In the genomic region with DNA sequence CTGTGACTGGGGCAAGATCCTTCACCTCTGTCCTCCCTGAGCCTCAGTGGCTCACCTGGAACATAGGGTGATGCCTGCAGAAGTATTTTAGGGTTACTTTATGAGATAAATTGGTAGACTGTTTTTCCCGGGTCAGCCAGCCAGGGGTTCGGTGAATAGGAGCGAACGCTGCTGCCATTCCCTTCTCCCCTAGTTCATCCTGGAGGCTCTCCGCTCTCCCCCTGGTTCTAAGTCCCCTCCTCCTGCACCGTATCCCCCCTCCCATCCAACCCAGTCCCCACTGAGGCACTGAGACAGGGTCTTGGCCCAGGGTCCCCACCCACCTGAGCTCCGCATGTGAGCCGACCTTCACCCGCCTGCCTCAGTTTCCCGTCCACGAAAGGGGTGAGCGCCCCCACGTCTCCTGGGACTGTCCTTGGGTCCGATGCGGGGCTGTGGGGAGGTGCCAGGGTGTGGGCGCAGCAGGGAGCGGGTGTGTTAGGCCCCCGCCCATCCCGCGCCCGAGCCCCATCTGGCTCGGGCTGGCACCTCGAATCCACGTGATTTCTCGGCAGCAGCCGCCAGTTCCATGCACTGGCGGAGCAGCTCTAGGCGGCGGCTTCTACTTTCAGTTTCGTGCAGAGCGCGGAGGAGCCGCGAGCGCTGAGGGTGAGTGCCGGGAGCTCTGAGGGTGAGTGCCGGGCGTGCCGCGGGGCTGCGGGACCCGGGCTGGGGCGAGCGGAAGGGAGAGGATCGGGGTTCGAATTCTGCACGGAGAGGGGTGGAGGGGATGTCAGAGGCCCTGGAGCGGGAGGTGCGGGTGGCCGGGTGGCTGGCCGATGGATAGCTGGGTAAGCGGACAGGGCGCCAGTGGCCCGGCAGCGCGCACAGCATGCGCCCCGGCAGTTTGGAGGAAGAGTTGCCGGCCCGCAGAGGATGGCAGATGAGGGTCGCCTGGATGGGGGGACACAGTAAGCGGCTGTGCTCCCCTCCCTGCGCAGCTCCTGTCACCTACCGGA, we compare ENCODE assay signal across 1 cellular context.
TF ChIP-seq lines count a peak whose summit lies in the region.

A gene with protein sequence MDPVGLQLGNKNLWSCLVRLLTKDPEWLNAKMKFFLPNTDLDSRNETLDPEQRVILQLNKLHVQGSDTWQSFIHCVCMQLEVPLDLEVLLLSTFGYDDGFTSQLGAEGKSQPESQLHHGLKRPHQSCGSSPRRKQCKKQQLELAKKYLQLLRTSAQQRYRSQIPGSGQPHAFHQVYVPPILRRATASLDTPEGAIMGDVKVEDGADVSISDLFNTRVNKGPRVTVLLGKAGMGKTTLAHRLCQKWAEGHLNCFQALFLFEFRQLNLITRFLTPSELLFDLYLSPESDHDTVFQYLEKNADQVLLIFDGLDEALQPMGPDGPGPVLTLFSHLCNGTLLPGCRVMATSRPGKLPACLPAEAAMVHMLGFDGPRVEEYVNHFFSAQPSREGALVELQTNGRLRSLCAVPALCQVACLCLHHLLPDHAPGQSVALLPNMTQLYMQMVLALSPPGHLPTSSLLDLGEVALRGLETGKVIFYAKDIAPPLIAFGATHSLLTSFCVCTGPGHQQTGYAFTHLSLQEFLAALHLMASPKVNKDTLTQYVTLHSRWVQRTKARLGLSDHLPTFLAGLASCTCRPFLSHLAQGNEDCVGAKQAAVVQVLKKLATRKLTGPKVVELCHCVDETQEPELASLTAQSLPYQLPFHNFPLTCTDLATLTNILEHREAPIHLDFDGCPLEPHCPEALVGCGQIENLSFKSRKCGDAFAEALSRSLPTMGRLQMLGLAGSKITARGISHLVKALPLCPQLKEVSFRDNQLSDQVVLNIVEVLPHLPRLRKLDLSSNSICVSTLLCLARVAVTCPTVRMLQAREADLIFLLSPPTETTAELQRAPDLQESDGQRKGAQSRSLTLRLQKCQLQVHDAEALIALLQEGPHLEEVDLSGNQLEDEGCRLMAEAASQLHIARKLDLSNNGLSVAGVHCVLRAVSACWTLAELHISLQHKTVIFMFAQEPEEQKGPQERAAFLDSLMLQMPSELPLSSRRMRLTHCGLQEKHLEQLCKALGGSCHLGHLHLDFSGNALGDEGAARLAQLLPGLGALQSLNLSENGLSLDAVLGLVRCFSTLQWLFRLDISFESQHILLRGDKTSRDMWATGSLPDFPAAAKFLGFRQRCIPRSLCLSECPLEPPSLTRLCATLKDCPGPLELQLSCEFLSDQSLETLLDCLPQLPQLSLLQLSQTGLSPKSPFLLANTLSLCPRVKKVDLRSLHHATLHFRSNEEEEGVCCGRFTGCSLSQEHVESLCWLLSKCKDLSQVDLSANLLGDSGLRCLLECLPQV (N-terminal part only) (plus strand): TSS at position 610 of the 998 bp plus-strand sequence. CDS start 31,156 bp downstream, outside the sequence.

TF ChIP-seq in HepG2, 621 proteins besides CTCF, POLR2A, EP300 and RAD21 (continued from another document and continues in another):
- TF ChIP-seq, protein P1, sequence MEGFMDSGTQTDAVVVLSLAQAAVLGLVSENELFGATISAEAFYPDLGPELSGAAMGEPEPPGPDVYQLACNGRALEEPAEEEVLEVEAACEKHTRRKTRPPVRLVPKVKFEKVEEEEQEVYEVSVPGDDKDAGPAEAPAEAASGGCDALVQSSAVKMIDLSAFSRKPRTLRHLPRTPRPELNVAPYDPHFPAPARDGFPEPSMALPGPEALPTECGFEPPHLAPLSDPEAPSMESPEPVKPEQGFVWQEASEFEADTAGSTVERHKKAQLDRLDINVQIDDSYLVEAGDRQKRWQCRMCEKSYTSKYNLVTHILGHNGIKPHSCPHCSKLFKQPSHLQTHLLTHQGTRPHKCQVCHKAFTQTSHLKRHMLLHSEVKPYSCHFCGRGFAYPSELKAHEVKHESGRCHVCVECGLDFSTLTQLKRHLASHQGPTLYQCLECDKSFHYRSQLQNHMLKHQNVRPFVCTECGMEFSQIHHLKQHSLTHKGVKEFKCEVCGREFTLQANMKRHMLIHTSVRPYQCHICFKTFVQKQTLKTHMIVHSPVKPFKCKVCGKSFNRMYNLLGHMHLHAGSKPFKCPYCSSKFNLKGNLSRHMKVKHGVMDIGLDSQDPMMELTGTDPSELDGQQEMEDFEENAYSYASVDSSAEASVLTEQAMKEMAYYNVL (CRISPR knock-in tag; IDR thresholded peaks at IDR 0.05; ENCODE audit: borderline replicate concordance): 0 out of 2 replicates have a peak, but pooled peaks have one; percentile 36
- TF ChIP-seq, protein P2, sequence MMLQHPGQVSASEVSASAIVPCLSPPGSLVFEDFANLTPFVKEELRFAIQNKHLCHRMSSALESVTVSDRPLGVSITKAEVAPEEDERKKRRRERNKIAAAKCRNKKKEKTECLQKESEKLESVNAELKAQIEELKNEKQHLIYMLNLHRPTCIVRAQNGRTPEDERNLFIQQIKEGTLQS (CRISPR knock-in tag; IDR thresholded peaks at IDR 0.05): no peak
- TF ChIP-seq, protein P3, sequence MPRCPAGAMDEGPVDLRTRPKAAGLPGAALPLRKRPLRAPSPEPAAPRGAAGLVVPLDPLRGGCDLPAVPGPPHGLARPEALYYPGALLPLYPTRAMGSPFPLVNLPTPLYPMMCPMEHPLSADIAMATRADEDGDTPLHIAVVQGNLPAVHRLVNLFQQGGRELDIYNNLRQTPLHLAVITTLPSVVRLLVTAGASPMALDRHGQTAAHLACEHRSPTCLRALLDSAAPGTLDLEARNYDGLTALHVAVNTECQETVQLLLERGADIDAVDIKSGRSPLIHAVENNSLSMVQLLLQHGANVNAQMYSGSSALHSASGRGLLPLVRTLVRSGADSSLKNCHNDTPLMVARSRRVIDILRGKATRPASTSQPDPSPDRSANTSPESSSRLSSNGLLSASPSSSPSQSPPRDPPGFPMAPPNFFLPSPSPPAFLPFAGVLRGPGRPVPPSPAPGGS (CRISPR knock-in tag; IDR thresholded peaks at IDR 0.05): peak; percentile 79; the same call in 1 of the 2 replicates
- TF ChIP-seq, protein P4, sequence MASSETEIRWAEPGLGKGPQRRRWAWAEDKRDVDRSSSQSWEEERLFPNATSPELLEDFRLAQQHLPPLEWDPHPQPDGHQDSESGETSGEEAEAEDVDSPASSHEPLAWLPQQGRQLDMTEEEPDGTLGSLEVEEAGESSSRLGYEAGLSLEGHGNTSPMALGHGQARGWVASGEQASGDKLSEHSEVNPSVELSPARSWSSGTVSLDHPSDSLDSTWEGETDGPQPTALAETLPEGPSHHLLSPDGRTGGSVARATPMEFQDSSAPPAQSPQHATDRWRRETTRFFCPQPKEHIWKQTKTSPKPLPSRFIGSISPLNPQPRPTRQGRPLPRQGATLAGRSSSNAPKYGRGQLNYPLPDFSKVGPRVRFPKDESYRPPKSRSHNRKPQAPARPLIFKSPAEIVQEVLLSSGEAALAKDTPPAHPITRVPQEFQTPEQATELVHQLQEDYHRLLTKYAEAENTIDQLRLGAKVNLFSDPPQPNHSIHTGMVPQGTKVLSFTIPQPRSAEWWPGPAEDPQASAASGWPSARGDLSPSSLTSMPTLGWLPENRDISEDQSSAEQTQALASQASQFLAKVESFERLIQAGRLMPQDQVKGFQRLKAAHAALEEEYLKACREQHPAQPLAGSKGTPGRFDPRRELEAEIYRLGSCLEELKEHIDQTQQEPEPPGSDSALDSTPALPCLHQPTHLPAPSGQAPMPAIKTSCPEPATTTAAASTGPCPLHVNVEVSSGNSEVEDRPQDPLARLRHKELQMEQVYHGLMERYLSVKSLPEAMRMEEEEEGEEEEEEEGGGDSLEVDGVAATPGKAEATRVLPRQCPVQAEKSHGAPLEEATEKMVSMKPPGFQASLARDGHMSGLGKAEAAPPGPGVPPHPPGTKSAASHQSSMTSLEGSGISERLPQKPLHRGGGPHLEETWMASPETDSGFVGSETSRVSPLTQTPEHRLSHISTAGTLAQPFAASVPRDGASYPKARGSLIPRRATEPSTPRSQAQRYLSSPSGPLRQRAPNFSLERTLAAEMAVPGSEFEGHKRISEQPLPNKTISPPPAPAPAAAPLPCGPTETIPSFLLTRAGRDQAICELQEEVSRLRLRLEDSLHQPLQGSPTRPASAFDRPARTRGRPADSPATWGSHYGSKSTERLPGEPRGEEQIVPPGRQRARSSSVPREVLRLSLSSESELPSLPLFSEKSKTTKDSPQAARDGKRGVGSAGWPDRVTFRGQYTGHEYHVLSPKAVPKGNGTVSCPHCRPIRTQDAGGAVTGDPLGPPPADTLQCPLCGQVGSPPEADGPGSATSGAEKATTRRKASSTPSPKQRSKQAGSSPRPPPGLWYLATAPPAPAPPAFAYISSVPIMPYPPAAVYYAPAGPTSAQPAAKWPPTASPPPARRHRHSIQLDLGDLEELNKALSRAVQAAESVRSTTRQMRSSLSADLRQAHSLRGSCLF (CRISPR knock-in tag; IDR thresholded peaks at IDR 0.05; ENCODE audit: borderline replicate concordance): 0 out of 2 replicates have a peak, but pooled peaks have one; percentile 47
- TF ChIP-seq ZNF333 (CRISPR knock-in tag; IDR thresholded peaks at IDR 0.05; ENCODE audit: borderline replicate concordance) (0 out of 2 replicates have a peak, but pooled peaks have one; percentile 13), MEF2D (CRISPR knock-in tag; IDR thresholded peaks at IDR 0.05) (peak; percentile 72; the same call in 1 of the 2 replicates), SIN3A (IDR thresholded peaks at IDR 0.05; ENCODE audit: borderline replicate concordance, low read depth, low read length) (no peak), ZNF556 (CRISPR knock-in tag; IDR thresholded peaks at IDR 0.05; ENCODE audit: borderline replicate concordance) (no peak), ZSCAN31 (CRISPR knock-in tag; IDR thresholded peaks at IDR 0.05; ENCODE audit: low read depth) (peak; percentile 80), XRCC5 (optimal IDR thresholded peaks at IDR 0.05; ENCODE audit: low read length) (peak; percentile 31), GATA4 (IDR thresholded peaks at IDR 0.05; ENCODE audit: borderline replicate concordance, low read depth) (no peak), FOSL1 (CRISPR knock-in tag; IDR thresholded peaks at IDR 0.05; ENCODE audit: borderline replicate concordance) (no peak), KDM3A (CRISPR knock-in tag; IDR thresholded peaks at IDR 0.05; ENCODE audit: low read depth) (peak; percentile 94), ZSCAN12 (CRISPR knock-in tag; IDR thresholded peaks at IDR 0.05) (no peak), HES4 (CRISPR knock-in tag; IDR thresholded peaks at IDR 0.05; ENCODE audit: borderline replicate concordance) (0 out of 2 replicates have a peak, but pooled peaks have one; percentile 34), MXI1 (IDR thresholded peaks at IDR 0.05; ENCODE audit: borderline replicate concordance, low read depth, low read length) (peak; percentile 61; the same call in 2 of the 3 replicates), ISX (CRISPR knock-in tag; conservative IDR thresholded peaks at IDR 0.05) (0 out of 2 replicates have a peak, but pooled peaks have one; percentile 63), MTF2 (CRISPR knock-in tag; IDR thresholded peaks at IDR 0.05; ENCODE audit: borderline replicate concordance) (peak; percentile 79; the same call in 1 of the 2 replicates), HIVEP1 (CRISPR knock-in tag; IDR thresholded peaks at IDR 0.05) (peak; percentile 50), KAT8 (CRISPR knock-in tag; IDR thresholded peaks at IDR 0.05) (peak; percentile 73), PCBP1 (IDR thresholded peaks at IDR 0.05; ENCODE audit: borderline replicate concordance, low read depth, low read length) (no peak)
- TF ChIP-seq, protein P5, sequence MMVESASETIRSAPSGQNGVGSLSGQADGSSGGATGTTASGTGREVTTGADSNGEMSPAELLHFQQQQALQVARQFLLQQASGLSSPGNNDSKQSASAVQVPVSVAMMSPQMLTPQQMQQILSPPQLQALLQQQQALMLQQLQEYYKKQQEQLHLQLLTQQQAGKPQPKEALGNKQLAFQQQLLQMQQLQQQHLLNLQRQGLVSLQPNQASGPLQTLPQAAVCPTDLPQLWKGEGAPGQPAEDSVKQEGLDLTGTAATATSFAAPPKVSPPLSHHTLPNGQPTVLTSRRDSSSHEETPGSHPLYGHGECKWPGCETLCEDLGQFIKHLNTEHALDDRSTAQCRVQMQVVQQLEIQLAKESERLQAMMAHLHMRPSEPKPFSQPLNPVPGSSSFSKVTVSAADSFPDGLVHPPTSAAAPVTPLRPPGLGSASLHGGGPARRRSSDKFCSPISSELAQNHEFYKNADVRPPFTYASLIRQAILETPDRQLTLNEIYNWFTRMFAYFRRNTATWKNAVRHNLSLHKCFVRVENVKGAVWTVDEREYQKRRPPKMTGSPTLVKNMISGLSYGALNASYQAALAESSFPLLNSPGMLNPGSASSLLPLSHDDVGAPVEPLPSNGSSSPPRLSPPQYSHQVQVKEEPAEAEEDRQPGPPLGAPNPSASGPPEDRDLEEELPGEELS (CRISPR knock-in tag; IDR thresholded peaks at IDR 0.05): peak; percentile 43; the same call in 1 of the 2 replicates
- TF ChIP-seq, protein P6, sequence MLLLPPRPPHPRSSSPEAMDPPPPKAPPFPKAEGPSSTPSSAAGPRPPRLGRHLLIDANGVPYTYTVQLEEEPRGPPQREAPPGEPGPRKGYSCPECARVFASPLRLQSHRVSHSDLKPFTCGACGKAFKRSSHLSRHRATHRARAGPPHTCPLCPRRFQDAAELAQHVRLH (CRISPR knock-in tag; IDR thresholded peaks at IDR 0.05; ENCODE audit: borderline replicate concordance, low read depth): peak; percentile 62; the same call in 1 of the 2 replicates
- TF ChIP-seq, protein P7, sequence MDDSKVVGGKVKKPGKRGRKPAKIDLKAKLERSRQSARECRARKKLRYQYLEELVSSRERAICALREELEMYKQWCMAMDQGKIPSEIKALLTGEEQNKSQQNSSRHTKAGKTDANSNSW (CRISPR knock-in tag; IDR thresholded peaks at IDR 0.05; ENCODE audit: borderline replicate concordance): peak; percentile 90; the same call in 1 of the 2 replicates
- TF ChIP-seq, protein P8, sequence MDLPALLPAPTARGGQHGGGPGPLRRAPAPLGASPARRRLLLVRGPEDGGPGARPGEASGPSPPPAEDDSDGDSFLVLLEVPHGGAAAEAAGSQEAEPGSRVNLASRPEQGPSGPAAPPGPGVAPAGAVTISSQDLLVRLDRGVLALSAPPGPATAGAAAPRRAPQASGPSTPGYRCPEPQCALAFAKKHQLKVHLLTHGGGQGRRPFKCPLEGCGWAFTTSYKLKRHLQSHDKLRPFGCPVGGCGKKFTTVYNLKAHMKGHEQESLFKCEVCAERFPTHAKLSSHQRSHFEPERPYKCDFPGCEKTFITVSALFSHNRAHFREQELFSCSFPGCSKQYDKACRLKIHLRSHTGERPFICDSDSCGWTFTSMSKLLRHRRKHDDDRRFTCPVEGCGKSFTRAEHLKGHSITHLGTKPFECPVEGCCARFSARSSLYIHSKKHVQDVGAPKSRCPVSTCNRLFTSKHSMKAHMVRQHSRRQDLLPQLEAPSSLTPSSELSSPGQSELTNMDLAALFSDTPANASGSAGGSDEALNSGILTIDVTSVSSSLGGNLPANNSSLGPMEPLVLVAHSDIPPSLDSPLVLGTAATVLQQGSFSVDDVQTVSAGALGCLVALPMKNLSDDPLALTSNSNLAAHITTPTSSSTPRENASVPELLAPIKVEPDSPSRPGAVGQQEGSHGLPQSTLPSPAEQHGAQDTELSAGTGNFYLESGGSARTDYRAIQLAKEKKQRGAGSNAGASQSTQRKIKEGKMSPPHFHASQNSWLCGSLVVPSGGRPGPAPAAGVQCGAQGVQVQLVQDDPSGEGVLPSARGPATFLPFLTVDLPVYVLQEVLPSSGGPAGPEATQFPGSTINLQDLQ (CRISPR knock-in tag; IDR thresholded peaks at IDR 0.05): 0 out of 2 replicates have a peak, but pooled peaks have one; percentile 76
- TF ChIP-seq, protein P9, sequence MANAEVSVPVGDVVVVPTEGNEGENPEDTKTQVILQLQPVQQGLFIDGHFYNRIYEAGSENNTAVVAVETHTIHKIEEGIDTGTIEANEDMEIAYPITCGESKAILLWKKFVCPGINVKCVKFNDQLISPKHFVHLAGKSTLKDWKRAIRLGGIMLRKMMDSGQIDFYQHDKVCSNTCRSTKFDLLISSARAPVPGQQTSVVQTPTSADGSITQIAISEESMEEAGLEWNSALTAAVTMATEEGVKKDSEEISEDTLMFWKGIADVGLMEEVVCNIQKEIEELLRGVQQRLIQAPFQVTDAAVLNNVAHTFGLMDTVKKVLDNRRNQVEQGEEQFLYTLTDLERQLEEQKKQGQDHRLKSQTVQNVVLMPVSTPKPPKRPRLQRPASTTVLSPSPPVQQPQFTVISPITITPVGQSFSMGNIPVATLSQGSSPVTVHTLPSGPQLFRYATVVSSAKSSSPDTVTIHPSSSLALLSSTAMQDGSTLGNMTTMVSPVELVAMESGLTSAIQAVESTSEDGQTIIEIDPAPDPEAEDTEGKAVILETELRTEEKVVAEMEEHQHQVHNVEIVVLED (CRISPR knock-in tag; IDR thresholded peaks at IDR 0.05; ENCODE audit: borderline replicate concordance): peak; percentile 48; the same call in 1 of the 2 replicates
